ENCODE assay signal across 13 cellular contexts in genomic region chr15:91515188-91515754, GRCh38.
A peak's percentile ranks its signal among the peaks of the same experiment; 100 is the strongest.
DNase-seq lines count a peak whose midpoint lies in the region; ATAC-seq, FAIRE-seq and TF ChIP-seq lines count a peak whose summit lies in the region.
"Had no signal": no experiment of that assay in that cellular context is flagged by ENCODE, and none has a peak within 500 bp of the region (broad histone marks: within the 10 kb centered on the region; RNA-seq: fewer than 3 reads in every experiment).

No MANE protein-coding gene starts in this region.

- no peaks in the 10 kb centered on the region for H3K4me1 Mint-ChIP-seq in mesothelial cell of epicardium
- H3K4me1 Mint-ChIP-seq: nephron had no signal

- H3K4me1 ChIP-seq in A549 (peaks cover 20% of the 10 kb centered on the region), adipocyte (ENCODE audit: control insufficient read depth, insufficient read depth, low read length) (peaks cover 26% of the 10 kb centered on the region), left ventricle myocardium inferior (no peaks in the 10 kb centered on the region)

- CTCF ChIA-PET in A549 (lab: Yijun Ruan, JAX) = interaction anchor here (0.8 to 1.9 kb wide), 7 partner anchors 8 to 339 kb away, joined by 3 to 5 read pairs (median 3); partner anchors contain the start of gene SLCO3A1

- TF ChIP-seq EP300 in A549 (IDR thresholded peaks at IDR 0.05) = no peak

- TF ChIP-seq CTCF in A549 (IDR thresholded peaks at IDR 0.05) = no peak
- no peak for TF ChIP-seq CTCF in left ventricle myocardium inferior (IDR thresholded peaks at IDR 0.05; ENCODE audit: borderline replicate concordance)
- no peak for TF ChIP-seq CTCF in mesothelial cell of epicardium (IDR thresholded peaks at IDR 0.05; ENCODE audit: unreplicated experiment)

- peak overlapping the region; percentile 57 to 67; a peak in 5 of 6 replicates for H3K27ac ChIP-seq in A549
- peak overlapping the region; percentile 9 for H3K27ac ChIP-seq in left ventricle myocardium inferior (replicated peaks)
- H3K27ac ChIP-seq: SK-N-MC had no signal

- TF ChIP-seq POLR2A in A549 (IDR thresholded peaks at IDR 0.05; ENCODE audit: low read length) = no peak

- DNase-seq in A549 (ENCODE audit: low read depth in 1 of 2, low spot score in 1 of 2) (peak; percentile 51 to 67), H4 (ENCODE audit: low spot score) (peak; percentile 40), adipocyte (ENCODE audit: low read depth) (peak; percentile 67), left ventricle myocardium inferior (peak; percentile 63), mesothelial cell of epicardium (ENCODE audit: low spot score in 2 of 2, unreplicated experiment in 2 of 2) (no peak)
- no peak for DNase-seq in activated CD8-positive, alpha-beta memory T cell treated with anti-CD3 and anti-CD28 coated beads, Interleukin-2, amount 50 U/mL, for 48 hours
- no peak for DNase-seq in activated CD4-positive, alpha-beta T cell treated with anti-CD3 and anti-CD28 coated beads, Interleukin-2, amount 50 U/mL, for 1 hour
- DNase-seq: activated T-cell treated with anti-CD3 and anti-CD28 coated beads, Interleukin-2, amount 50 U/mL, for 48 hours; CD4-positive, CD25-positive, alpha-beta regulatory T cell; NCI-H1436 had no signal

- no peaks in the 10 kb centered on the region for H3K36me3 Mint-ChIP-seq in mesothelial cell of epicardium
- H3K36me3 Mint-ChIP-seq: CD4-positive, CD25-positive, alpha-beta regulatory T cell had no signal

- no peak overlapping the region for H3K4me3 ChIP-seq in A549
- H3K4me3 ChIP-seq in adipocyte (ENCODE audit: low read length) = no peak overlapping the region
- H3K4me3 ChIP-seq in left ventricle myocardium inferior = no peak overlapping the region
- H3K4me3 ChIP-seq: SK-N-MC had no signal

- H3K4me2 ChIP-seq in A549 = peak overlapping the region; percentile 48

- no peak for TF ChIP-seq RAD21 in A549 (conservative IDR thresholded peaks at IDR 0.05 in 1 of 2, IDR thresholded peaks at IDR 0.05 in 1 of 2)

- no peaks in the 10 kb centered on the region for H3K27me3 ChIP-seq in adipocyte (replicated peaks; ENCODE audit: control insufficient read depth, insufficient read depth, low read length)
- no peaks in the 10 kb centered on the region for H3K27me3 ChIP-seq in left ventricle myocardium inferior (ENCODE audit: low read depth)

- no peak overlapping the region for H3K9ac ChIP-seq in adipocyte (ENCODE audit: low read length)

- peaks cover 44% of the 10 kb centered on the region for H3K27me3 Mint-ChIP-seq in mesothelial cell of epicardium (ENCODE audit: low read depth)
- H3K27me3 Mint-ChIP-seq: CD4-positive, CD25-positive, alpha-beta regulatory T cell had no signal

- H3K27ac Mint-ChIP-seq in mesothelial cell of epicardium = no peak overlapping the region
- H3K27ac Mint-ChIP-seq: nephron had no signal

- no peak overlapping the region for H3K4me3 Mint-ChIP-seq in mesothelial cell of epicardium
- H3K4me3 Mint-ChIP-seq: CD4-positive, CD25-positive, alpha-beta regulatory T cell; nephron had no signal

- ATAC-seq in A549 = peak; percentile 92 to 94
- ATAC-seq in HG03342 (IDR thresholded peaks at IDR 0.05; ENCODE audit: unreplicated experiment) = no peak

- 24% methylated on average over 5 of the region's 5 CpGs for WGBS in A549 (ENCODE audit: missing lambda C conversion rate)

- POLR2A ChIA-PET in A549 (lab: Yijun Ruan, JAX) = interaction anchor here (1.0 to 1.5 kb wide), 2 partner anchors 21 to 59 kb away, joined by 3 read pairs; no protein-coding TSS in a partner anchor

- intact Hi-C loops in left ventricle myocardium inferior (cut with micrococcal nuclease) = loop anchor here (10.0 kb wide), 1 partner anchor 210 kb away; no protein-coding TSS in a partner anchor

- H3K9me3 Mint-ChIP-seq in mesothelial cell of epicardium = no peaks in the 10 kb centered on the region
- H3K9me3 Mint-ChIP-seq: nephron had no signal

- H3K36me3 ChIP-seq in adipocyte (ENCODE audit: control insufficient read depth, insufficient read depth, low read length, severe bottlenecking) (no peaks in the 10 kb centered on the region), left ventricle myocardium inferior (no peaks in the 10 kb centered on the region)

- no peak for FAIRE-seq in A549 (lab: Jason Lieb, UNC)

- H3K9me3 ChIP-seq in A549 = no peaks in the 10 kb centered on the region
- no peaks in the 10 kb centered on the region for H3K9me3 ChIP-seq in adipocyte (ENCODE audit: control insufficient read depth, low read length)
- no peaks in the 10 kb centered on the region for H3K9me3 ChIP-seq in left ventricle myocardium inferior (replicated peaks)

TF ChIP-seq in A549, 52 proteins besides CTCF, POLR2A, EP300 and RAD21:
- TF ChIP-seq RNF2 (IDR thresholded peaks at IDR 0.05; ENCODE audit: borderline replicate concordance, low read depth) = no peak
- TF ChIP-seq MAX (IDR thresholded peaks at IDR 0.05) = no peak
- no peak for TF ChIP-seq USF2 (IDR thresholded peaks at IDR 0.05)
- no peak for TF ChIP-seq E2F6 (IDR thresholded peaks at IDR 0.05; ENCODE audit: borderline replicate concordance, low read depth)
- TF ChIP-seq POLR2AphosphoS2 (conservative IDR thresholded peaks at IDR 0.05; ENCODE audit: low read length) = no peak
- TF ChIP-seq RCOR1 (IDR thresholded peaks at IDR 0.05; ENCODE audit: low read depth, low read length) = no peak
- no peak for TF ChIP-seq MAFK (IDR thresholded peaks at IDR 0.05; ENCODE audit: partially characterized antibody)
- no peak for TF ChIP-seq PHF8 (IDR thresholded peaks at IDR 0.05; ENCODE audit: borderline replicate concordance, low read depth)
- peak; percentile 59 for TF ChIP-seq FOSL2 (IDR thresholded peaks at IDR 0.05)
- TF ChIP-seq FOSL2 (CRISPR knock-in tag; IDR thresholded peaks at IDR 0.05) = peak; percentile 64
- TF ChIP-seq GATA3 (IDR thresholded peaks at IDR 0.05; ENCODE audit: borderline replicate concordance) = peak; percentile 33; the same call in 1 of the 2 replicates
- TF ChIP-seq SREBF2 (IDR thresholded peaks at IDR 0.05) = no peak
- no peak for TF ChIP-seq CBX8 (IDR thresholded peaks at IDR 0.05)
- no peak for TF ChIP-seq NFE2L2 (conservative IDR thresholded peaks at IDR 0.05; ENCODE audit: low read length)
- peak; percentile 61 for TF ChIP-seq JUNB (IDR thresholded peaks at IDR 0.05)
- no peak for TF ChIP-seq HDAC2 (IDR thresholded peaks at IDR 0.05)
- no peak for TF ChIP-seq HMGXB4 (CRISPR knock-in tag; IDR thresholded peaks at IDR 0.05; ENCODE audit: borderline replicate concordance)
- TF ChIP-seq RARB (CRISPR knock-in tag; IDR thresholded peaks at IDR 0.05) = no peak

Comparison
In these comparisons a context has a peak if more than half of its experiments do, and no peak if none do; other contexts are left out.
1. DNase-seq: peak in A549 (2 of 2), H4 (single experiment), adipocyte (single experiment) and left ventricle myocardium inferior (single experiment); none in activated CD8-positive, alpha-beta memory T cell treated with anti-CD3 and anti-CD28 coated beads, Interleukin-2, amount 50 U/mL, for 48 hours (single experiment), mesothelial cell of epicardium (0 of 2) and activated CD4-positive, alpha-beta T cell treated with anti-CD3 and anti-CD28 coated beads, Interleukin-2, amount 50 U/mL, for 1 hour (single experiment).